9 cellular contexts compared by ENCODE assay signal in genomic region chr10:43417950-43418768, GRCh38. TPM values are rescaled to one million over a fixed set of nuclear protein-coding genes. Genes with fewer than 3 reads are reported as not detected.
A peak's percentile ranks its signal among the peaks of the same experiment; 100 is the strongest.
DNase-seq lines count a peak whose midpoint lies in the region; ATAC-seq and FAIRE-seq lines count a peak whose summit lies in the region.
"Had no signal": no experiment of that assay in that cellular context is flagged by ENCODE, and none has a peak within 500 bp of the region (broad histone marks: within the 10 kb centered on the region; RNA-seq: fewer than 3 reads in every experiment).

No MANE protein-coding gene starts in this region.

- H3K4me3 ChIP-seq in right cardiac atrium (ENCODE audit: low read length) (no peak overlapping the region), small intestine (ENCODE audit: low read depth in 1 of 2, low read length in 2 of 2) (no peak overlapping the region), HAP-1 (no peak overlapping the region)
- H3K4me3 ChIP-seq: ovary had no signal

- no peak for DNase-seq in right cardiac atrium
- DNase-seq in Right ventricle myocardium inferior (ENCODE audit: missing footprints), result no peak
- DNase-seq in OCI-M1 (lab: John Stamatoyannopoulos, UW), result peak; percentile 100
- peak; percentile 25 for DNase-seq in effector CD8-positive, alpha-beta T cell (lab: John Stamatoyannopoulos, UW)
- DNase-seq in urothelium cell line (ENCODE audit: low spot score), result peak; percentile 35
- no peak for DNase-seq in small intestine
- DNase-seq in HAP-1 (ENCODE audit: low spot score in 2 of 2), result no peak
- DNase-seq in DMS 273 treated with DMSO at 0.1 percent for 48 hours (lab: John Stamatoyannopoulos, UW), result no peak
- DNase-seq: ovary had no signal

- in situ Hi-C loops in HAP-1 (cut with MboI; ENCODE audit: low sequenced_read_pairs), result no loop called here

- FAIRE-seq in urothelium cell line (lab: Jason Lieb, UNC), result no peak
- FAIRE-seq in small intestine (lab: Jason Lieb, UNC), result no peak

- H3K27me3 ChIP-seq in right cardiac atrium (ENCODE audit: control insufficient read depth, insufficient read depth), result no peaks in the 10 kb centered on the region
- no peaks in the 10 kb centered on the region for H3K27me3 ChIP-seq in small intestine (ENCODE audit: control insufficient read depth in 2 of 2, insufficient read depth in 2 of 2, low read length in 2 of 2)
- no peaks in the 10 kb centered on the region for H3K27me3 ChIP-seq in HAP-1 (ENCODE audit: low read depth)
- H3K27me3 ChIP-seq: ovary had no signal

- intact Hi-C loops in right cardiac atrium (cut with DNase I), result no loop called here
- intact Hi-C loops in Right ventricle myocardium inferior (cut with DNase I), result no loop called here

- no peaks in the 10 kb centered on the region for H3K36me3 ChIP-seq in small intestine (ENCODE audit: control insufficient read depth in 2 of 2, insufficient read depth in 2 of 2, low read length in 2 of 2)
- H3K36me3 ChIP-seq in HAP-1 (replicated peaks), result no peaks in the 10 kb centered on the region
- H3K36me3 ChIP-seq: ovary had no signal

- peak overlapping the region; percentile 38 for H3K27ac ChIP-seq in right cardiac atrium (ENCODE audit: low read length)
- H3K27ac ChIP-seq in small intestine (ENCODE audit: low read depth in 1 of 2, low read length in 1 of 2), result peak overlapping the region in 1 of 2 donors; percentile 52
- H3K27ac ChIP-seq: ovary had no signal

- peaks cover 3% of the 10 kb centered on the region for H3K4me1 ChIP-seq in right cardiac atrium (ENCODE audit: control insufficient read depth, insufficient read depth, low read length)
- H3K4me1 ChIP-seq in small intestine (ENCODE audit: control insufficient read depth in 2 of 2, insufficient read depth in 1 of 2, low read depth in 1 of 2, low read length in 1 of 2), result peaks cover 2 to 3% of the 10 kb centered on the region in 2 donors
- H3K4me1 ChIP-seq in HAP-1, result peaks cover 12% of the 10 kb centered on the region

- ATAC-seq in right cardiac atrium, result peak in 1 of 2 donors; percentile 28
- ATAC-seq in Right ventricle myocardium inferior, result no peak

- 62% methylated on average over 14 of the region's 14 CpGs for WGBS in right cardiac atrium
- 66 to 70% (median 67%) methylated on average over 14 of the region's 14 CpGs for WGBS in small intestine, 3 donors

- H3K9me3 ChIP-seq in right cardiac atrium (ENCODE audit: control insufficient read depth, low read length), result no peaks in the 10 kb centered on the region
- H3K9me3 ChIP-seq in small intestine (ENCODE audit: control insufficient read depth, low read depth), result no peaks in the 10 kb centered on the region
- no peaks in the 10 kb centered on the region for H3K9me3 ChIP-seq in HAP-1
- H3K9me3 ChIP-seq: ovary had no signal

RNA-seq across cellular contexts. Expression of gene HNRNPF, which starts 9.2 kb away (rescaled TPM):
- 10 to 100 TPM; 67.2 to 93.4 (median 77.2) TPM for total RNA-seq in right cardiac atrium
- 41.6 TPM for polyA plus RNA-seq in right cardiac atrium
- total RNA-seq in Right ventricle myocardium inferior, result 87.6 TPM
- 100 to 1,000 TPM; 138 to 194 (median 158) TPM for polyA plus RNA-seq in small intestine

RNA-seq across cellular contexts. Expression of gene ZNF487, which starts 18.8 kb away (rescaled TPM):
- total RNA-seq in right cardiac atrium (1 to 10 TPM; 3.0 to 4.0 (median 3.4) TPM), Right ventricle myocardium inferior (2.7 TPM)
- polyA plus RNA-seq in right cardiac atrium (4.2 TPM), small intestine (10 to 100 TPM in 2 of 3 donors, 1 to 10 TPM in 1; 5.0 to 17.4 (median 11.3) TPM)

RNA-seq across cellular contexts. Expression of gene FXYD4, which starts 46.7 kb away (rescaled TPM):
- total RNA-seq in right cardiac atrium, result not detected
- not detected for polyA plus RNA-seq in right cardiac atrium
- not detected for total RNA-seq in Right ventricle myocardium inferior
- polyA plus RNA-seq in small intestine, result under 1 TPM in 1 of 3 donors, not detected in 2; 0.10 TPM
- total RNA-seq: ovary had no signal
- polyA plus RNA-seq: ovary had no signal

Comparison
In these comparisons a context has a peak if more than half of its experiments do, and no peak if none do; other contexts are left out.
1. DNase-seq: peak in OCI-M1 (single experiment), effector CD8-positive, alpha-beta T cell (single experiment) and urothelium cell line (single experiment); none in right cardiac atrium (0 of 3), Right ventricle myocardium inferior (single experiment), small intestine (single experiment), HAP-1 (0 of 2) and DMS 273 treated with DMSO at 0.1 percent for 48 hours (single experiment).